8 cellular contexts compared by ENCODE assay signal in genomic region chr17:7253082-7253481, GRCh38. TPM values are rescaled to one million over a fixed set of nuclear protein-coding genes. Genes with fewer than 3 reads are reported as not detected.
A peak's percentile ranks its signal among the peaks of the same experiment; 100 is the strongest.
DNase-seq lines count a peak whose midpoint lies in the region; ATAC-seq and TF ChIP-seq lines count a peak whose summit lies in the region.

No MANE protein-coding gene starts in this region.

- POLR2A ChIA-PET in BJ (lab: Charles Lee): no interaction called here

- peak overlapping the region; percentile 78 for H3K4me3 ChIP-seq in BJ (ENCODE audit: low read depth, low read length)
- H3K4me3 ChIP-seq in MG63: peak overlapping the region; percentile 90
- H3K4me3 ChIP-seq in coronary artery: peak overlapping the region; percentile 95

- peak overlapping the region; percentile 87 to 92 (median 90) for H3K4me3 Mint-ChIP-seq in nephron

- H3K4me1 Mint-ChIP-seq in nephron: peaks cover 40% of the 10 kb centered on the region

- peak overlapping the region; percentile 99 for H3K27ac ChIP-seq in coronary artery

- DNase-seq in BJ (ENCODE audit: low read depth): no peak
- DNase-seq in MG63: no peak
- DNase-seq in coronary artery (ENCODE audit: low spot score): no peak
- DNase-seq in NAMALWA (ENCODE audit: low spot score): no peak
- DNase-seq in inferior parietal cortex (ENCODE audit: extremely low spot score): no peak

- no peaks in the 10 kb centered on the region for H3K27me3 ChIP-seq in BJ (ENCODE audit: control insufficient read depth, insufficient read depth, low read length)
- no peaks in the 10 kb centered on the region for H3K27me3 ChIP-seq in MG63

- H3K36me3 ChIP-seq in BJ (ENCODE audit: control insufficient read depth, insufficient read depth, low read length) (peaks cover 9% of the 10 kb centered on the region; the same call in 1 of the 2 replicates), MG63 (peaks cover 21% of the 10 kb centered on the region)

- CTCF ChIA-PET in BJ (lab: Yijun Ruan, JAX): no interaction called here

- no peak for ATAC-seq in GM19463 (IDR thresholded peaks at IDR 0.05; ENCODE audit: unreplicated experiment)
- ATAC-seq in GM19395 (IDR thresholded peaks at IDR 0.05; ENCODE audit: unreplicated experiment): no peak

- peaks cover 38% of the 10 kb centered on the region for H3K36me3 Mint-ChIP-seq in nephron (ENCODE audit: low read depth)

- TF ChIP-seq CTCF in BJ (IDR thresholded peaks at IDR 0.05; ENCODE audit: insufficient read depth, low read depth, low read length) (no peak), coronary artery (IDR thresholded peaks at IDR 0.05) (no peak), nephron (IDR thresholded peaks at IDR 0.05; ENCODE audit: unreplicated experiment in 3 of 3) (no peak)

- H3K9me3 Mint-ChIP-seq in nephron: no peaks in the 10 kb centered on the region

- no peaks in the 10 kb centered on the region for H3K9me3 ChIP-seq in MG63

- H3K27ac Mint-ChIP-seq in nephron: peak overlapping the region; percentile 99

- H3K27me3 Mint-ChIP-seq in nephron (ENCODE audit: low read depth): no peaks in the 10 kb centered on the region

RNA-seq across cellular contexts. Expression of gene ELP5, which starts 1.1 kb away (rescaled TPM):
- polyA plus RNA-seq in BJ (2011; rRNA removed): 29.8 and 35.6 TPM in 2 replicates
- 20.5 and 38.1 TPM in 2 replicates for polyA minus RNA-seq in BJ (2011; rRNA and poly(A)+ RNA removed)
- total RNA-seq in MG63 (2014; rRNA removed; shearing (Covaris generic); ENCODE audit: low replicate concordance): 24.1 and 36.4 TPM in 2 replicates

RNA-seq across cellular contexts. Expression of gene CTDNEP1, which starts 1.5 kb away (rescaled TPM):
- 117 and 129 TPM in 2 replicates for polyA plus RNA-seq in BJ (2011; rRNA removed)
- polyA minus RNA-seq in BJ (2011; rRNA and poly(A)+ RNA removed): 137 and 160 TPM in 2 replicates
- total RNA-seq in MG63 (2014; rRNA removed; shearing (Covaris generic); ENCODE audit: low replicate concordance): 7.8 and 24.7 TPM in 2 replicates

RNA-seq across cellular contexts. Expression of gene CLDN7, which starts 9.2 kb away (rescaled TPM):
- 1.5 and 2.1 TPM in 2 replicates for polyA plus RNA-seq in BJ (2011; rRNA removed)
- polyA minus RNA-seq in BJ (2011; rRNA and poly(A)+ RNA removed): 0.31 and 0.95 TPM in 2 replicates
- total RNA-seq in MG63 (2014; rRNA removed; shearing (Covaris generic); ENCODE audit: low replicate concordance): not detected in 2 replicates

RNA-seq across cellular contexts. Expression of gene GABARAP, which starts 10.8 kb away (rescaled TPM):
- 762 and 865 TPM in 2 replicates for polyA plus RNA-seq in BJ (2011; rRNA removed)
- 247 and 343 TPM in 2 replicates for polyA minus RNA-seq in BJ (2011; rRNA and poly(A)+ RNA removed)
- total RNA-seq in MG63 (2014; rRNA removed; shearing (Covaris generic); ENCODE audit: low replicate concordance): 36.7 and 148 TPM in 2 replicates

RNA-seq across cellular contexts. Expression of gene PHF23, which starts 13.8 kb away (rescaled TPM):
- 59.0 and 72.8 TPM in 2 replicates for polyA plus RNA-seq in BJ (2011; rRNA removed)
- 31.7 and 70.2 TPM in 2 replicates for polyA minus RNA-seq in BJ (2011; rRNA and poly(A)+ RNA removed)
- 34.4 and 62.7 TPM in 2 replicates for total RNA-seq in MG63 (2014; rRNA removed; shearing (Covaris generic); ENCODE audit: low replicate concordance)
